In the genomic region with DNA sequence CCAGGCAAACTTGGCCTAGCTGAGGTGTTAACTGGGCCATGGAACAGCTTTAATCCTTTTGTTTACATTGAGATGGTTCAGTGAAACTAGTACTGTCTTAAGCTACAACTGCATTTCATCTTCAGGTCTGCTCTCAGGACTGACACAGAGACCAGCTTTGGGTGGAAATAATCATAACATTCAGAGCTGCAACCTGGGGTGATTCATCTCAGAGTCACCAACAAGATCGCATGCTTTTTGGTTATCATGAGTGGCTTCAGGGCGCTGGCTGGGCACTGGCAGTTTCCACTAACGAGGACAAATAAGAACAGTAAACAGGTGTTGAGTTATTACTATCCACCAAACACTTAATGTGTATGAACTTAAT, we compare ENCODE assay signal across 22 cellular contexts.
DNase-seq lines count a peak whose midpoint lies in the region; ATAC-seq and TF ChIP-seq lines count a peak whose summit lies in the region.
"Had no signal": no experiment of that assay in that cellular context is flagged by ENCODE, and none has a peak within 500 bp of the region (broad histone marks: within the 10 kb centered on the region; RNA-seq: fewer than 3 reads in every experiment).

No MANE protein-coding gene starts in this region.

- H3K4me1 ChIP-seq in GM23338 (ENCODE audit: insufficient read depth) (peaks cover 28% of the 10 kb centered on the region), PC-3 (ENCODE audit: insufficient read depth, low read length) (peaks cover 35% of the 10 kb centered on the region)
- H3K4me1 ChIP-seq: A549 had no signal

- H3K4me3 ChIP-seq in GM23338 (no peak overlapping the region), PC-3 (ENCODE audit: low read length) (no peak overlapping the region), epithelial cell of esophagus (ENCODE audit: low read length) (no peak overlapping the region)
- H3K4me3 ChIP-seq: A549, MG63 had no signal

- POLR2A ChIA-PET in PC-3 (lab: Charles Lee; ENCODE audit: unreplicated experiment), result interaction anchor here (0.6 kb wide), 1 partner anchor 231 kb away, joined by 5 read pairs; no protein-coding TSS in a partner anchor
- POLR2A ChIA-PET in RWPE1 (lab: Yijun Ruan, JAX; ENCODE audit: low non-redundant PET), result no interaction called here

- TF ChIP-seq CTCF in GM23338 (conservative IDR thresholded peaks at IDR 0.05; ENCODE audit: low read depth in 2 of 2) (no peak), PC-3 (conservative IDR thresholded peaks at IDR 0.05; ENCODE audit: low read depth, low read length) (no peak), epithelial cell of esophagus (IDR thresholded peaks at IDR 0.05; ENCODE audit: insufficient read depth, low read depth, low read length, missing control alignments) (no peak), RWPE1 (conservative IDR thresholded peaks at IDR 0.05; ENCODE audit: low read depth) (no peak)

- H3K27ac ChIP-seq in GM23338 (ENCODE audit: low read depth) (no peak overlapping the region), PC-3 (ENCODE audit: low read length) (peak overlapping the region; percentile 33), RWPE1 (no peak overlapping the region)
- H3K27ac ChIP-seq: A549, C4-2B, HL-60 had no signal

- H3K4me3 Mint-ChIP-seq in GM23338, result no peak overlapping the region

- H3K36me3 ChIP-seq in GM23338 (ENCODE audit: insufficient read depth) (no peaks in the 10 kb centered on the region), PC-3 (ENCODE audit: low read depth, low read length) (no peaks in the 10 kb centered on the region)
- H3K36me3 ChIP-seq: MG63 had no signal

- no TSS peak for BruUV-seq in PC-3 (replicated peaks; lab: Mats Ljungman, UMichigan)

- ATAC-seq in GM23338, result no peak
- peak; percentile 73 for ATAC-seq in PC-3
- ATAC-seq in activated naive CD4-positive, alpha-beta T cell treated with anti-CD3 and anti-CD28 coated beads, Interleukin-2, amount 50 U/mL, for 72 hours, result no peak
- ATAC-seq in GM19328 (IDR thresholded peaks at IDR 0.05; ENCODE audit: unreplicated experiment), result no peak
- no peak for ATAC-seq in left cardiac atrium

- H3K36me3 Mint-ChIP-seq in GM23338 (ENCODE audit: low read depth), result no peaks in the 10 kb centered on the region
- H3K36me3 Mint-ChIP-seq in activated naive CD4-positive, alpha-beta T cell treated with anti-CD3 and anti-CD28 coated beads, Interleukin-2, amount 50 U/mL, for 72 hours, result no peaks in the 10 kb centered on the region

- CTCF ChIA-PET in PC-3 (lab: Charles Lee), result interaction anchor here (1.0 kb wide), 1 partner anchor 135 kb away, joined by 4 read pairs; no protein-coding TSS in a partner anchor
- CTCF ChIA-PET in RWPE1 (lab: Yijun Ruan, JAX), result interaction anchor here (0.5 kb wide), 1 partner anchor 632 kb away, joined by 3 read pairs; no protein-coding TSS in a partner anchor

- intact Hi-C loops in PC-3 (cut with micrococcal nuclease) (loop anchor here (2.0 to 5.0 kb wide), 3 partner anchors 80 to 365 kb away; partner anchors contain the start of genes ELP4 and IMMP1L), left cardiac atrium (cut with DNase I) (loop anchor here (5.0 to 10.0 kb wide), 3 partner anchors 387 to 635 kb away; no protein-coding TSS in a partner anchor)

- DNase-seq in A172 (ENCODE audit: low spot score) (peak; percentile 71), GM23338 (ENCODE audit: low spot score) (no peak), PC-3 (peak; percentile 78), epithelial cell of esophagus (ENCODE audit: low read depth) (peak; percentile 64), left cardiac atrium (no peak), RWPE1 (ENCODE audit: low spot score) (no peak)
- DNase-seq in activated naive CD4-positive, alpha-beta T cell treated with anti-CD3 and anti-CD28 coated beads, Interleukin-2, amount 50 U/mL, for 72 hours (ENCODE audit: low spot score in 2 of 2), result no peak
- DNase-seq: COR-L47, DMS79, GDM1, KBM-7, MG63, NCI-H1105, NCI-H187, NCI-H446, NCI-H748 treated with DMSO at 0.1 percent for 48 hours, SK-N-SH, T-helper 1 cell had no signal

- no peak overlapping the region; the same call in 1 of the 2 replicates for H2AFZ ChIP-seq in GM23338
- no peak overlapping the region for H2AFZ ChIP-seq in PC-3 (ENCODE audit: low read length)

- H3K9me3 ChIP-seq in PC-3 (ENCODE audit: low read length), result no peaks in the 10 kb centered on the region
- H3K9me3 ChIP-seq: A549, MG63, SK-N-SH had no signal

- no peaks in the 10 kb centered on the region for H4K20me1 ChIP-seq in GM23338 (replicated peaks; ENCODE audit: insufficient read depth)
- H4K20me1 ChIP-seq in PC-3 (ENCODE audit: low read length), result no peaks in the 10 kb centered on the region

- H3K9me3 Mint-ChIP-seq in GM23338, result no peaks in the 10 kb centered on the region
- no peaks in the 10 kb centered on the region for H3K9me3 Mint-ChIP-seq in activated naive CD4-positive, alpha-beta T cell treated with anti-CD3 and anti-CD28 coated beads, Interleukin-2, amount 50 U/mL, for 72 hours

- H3K4me1 Mint-ChIP-seq in GM23338, result peaks cover 37% of the 10 kb centered on the region

- H3K79me2 ChIP-seq in GM23338 (replicated peaks; ENCODE audit: insufficient read depth), result no peaks in the 10 kb centered on the region
- H3K79me2 ChIP-seq in PC-3 (ENCODE audit: low read length), result no peaks in the 10 kb centered on the region

- H3K27me3 Mint-ChIP-seq in GM23338 (ENCODE audit: insufficient read depth, low read depth, poor library complexity), result peaks cover 8% of the 10 kb centered on the region

- H3K4me2 ChIP-seq in GM23338 (peak overlapping the region; percentile 82; the same call in 1 of the 2 replicates), PC-3 (ENCODE audit: low read length) (peak overlapping the region; percentile 65; the same call in 1 of the 2 replicates)
- H3K4me2 ChIP-seq: SK-N-SH had no signal

- H3F3A ChIP-seq in GM23338 (replicated peaks; ENCODE audit: low read depth) (no peaks in the 10 kb centered on the region), PC-3 (ENCODE audit: low read length, unreplicated experiment) (no peaks in the 10 kb centered on the region)

- no peak overlapping the region for H3K9ac ChIP-seq in PC-3 (ENCODE audit: low read length)
- H3K9ac ChIP-seq: SK-N-SH had no signal

- H3K9me2 ChIP-seq in GM23338 (ENCODE audit: insufficient read depth), result no peaks in the 10 kb centered on the region; the same call in 1 of the 2 replicates
- no peaks in the 10 kb centered on the region for H3K9me2 ChIP-seq in PC-3 (replicated peaks; ENCODE audit: low read length)
- H3K9me2 ChIP-seq: SK-N-SH had no signal

- no peak overlapping the region for H3K27ac Mint-ChIP-seq in GM23338
- no peak overlapping the region for H3K27ac Mint-ChIP-seq in activated naive CD4-positive, alpha-beta T cell treated with anti-CD3 and anti-CD28 coated beads, Interleukin-2, amount 50 U/mL, for 72 hours

- H3K27me3 ChIP-seq in GM23338 (ENCODE audit: insufficient read depth) (peaks cover 33% of the 10 kb centered on the region), PC-3 (ENCODE audit: low read length) (no peaks in the 10 kb centered on the region)
- H3K27me3 ChIP-seq: MG63 had no signal

Comparison
In these comparisons a context has a peak if more than half of its experiments do, and no peak if none do; other contexts are left out.
1. DNase-seq: peak in A172 (single experiment), PC-3 (single experiment) and epithelial cell of esophagus (single experiment); none in GM23338 (single experiment), activated naive CD4-positive, alpha-beta T cell treated with anti-CD3 and anti-CD28 coated beads, Interleukin-2, amount 50 U/mL, for 72 hours (0 of 2), left cardiac atrium (single experiment) and RWPE1 (single experiment).